ENCODE assay signal across 14 cellular contexts in genomic region chrX:49029876-49030275, GRCh38. TPM values are rescaled to one million over a fixed set of nuclear protein-coding genes. Genes with fewer than 3 reads are reported as not detected.
DNase-seq lines count a peak whose midpoint lies in the region; ATAC-seq and TF ChIP-seq lines count a peak whose summit lies in the region.
"Had no signal": no experiment of that assay in that cellular context is flagged by ENCODE, and none has a peak within 500 bp of the region (broad histone marks: within the 10 kb centered on the region; RNA-seq: fewer than 3 reads in every experiment).

No MANE protein-coding gene starts in this region.

- H3K9me3 ChIP-seq in right atrium auricular region = no peaks in the 10 kb centered on the region
- H3K9me3 ChIP-seq in transverse colon = no peaks in the 10 kb centered on the region

- TF ChIP-seq EP300 in transverse colon (IDR thresholded peaks at IDR 0.05; ENCODE audit: low read depth) = no peak

- WGBS in transverse colon (ENCODE audit: low coverage in 1 of 2), 2 donors = 82% methylated on average over 5 of the region's 6 CpGs; no CpG with 5 or more reads in 1 of the 2 donors

- no peaks in the 10 kb centered on the region for H3K27me3 Mint-ChIP-seq in stimulated activated naive CD8-positive, alpha-beta T cell treated with anti-CD3 and anti-CD28 coated beads, Interleukin-15, amount 100 ng/mL, for 72 hours
- H3K27me3 Mint-ChIP-seq in activated T-cell treated with anti-CD3 and anti-CD28 coated beads, Interleukin-2, amount 50 U/mL, for 24 hours = no peaks in the 10 kb centered on the region
- H3K27me3 Mint-ChIP-seq: activated naive CD8-positive, alpha-beta T cell had no signal

- intact Hi-C loops in left ventricle myocardium superior (cut with micrococcal nuclease) = no loop called here
- intact Hi-C loops in transverse colon (cut with DNase I; ENCODE audit: low total_unique reads) = no loop called here

- no peaks in the 10 kb centered on the region for H3K4me1 Mint-ChIP-seq in stimulated activated naive CD8-positive, alpha-beta T cell treated with anti-CD3 and anti-CD28 coated beads, Interleukin-15, amount 100 ng/mL, for 72 hours
- no peaks in the 10 kb centered on the region for H3K4me1 Mint-ChIP-seq in activated T-cell treated with anti-CD3 and anti-CD28 coated beads, Interleukin-2, amount 50 U/mL, for 24 hours (ENCODE audit: low read depth)

- H3K4me1 ChIP-seq in right atrium auricular region (no peaks in the 10 kb centered on the region), transverse colon (peaks cover 0 to 8% (median 4%) of the 10 kb centered on the region in 4 donors)

- H3K36me3 Mint-ChIP-seq in activated T-cell treated with anti-CD3 and anti-CD28 coated beads, Interleukin-2, amount 50 U/mL, for 24 hours (ENCODE audit: low read depth) = peaks cover 41% of the 10 kb centered on the region
- H3K36me3 Mint-ChIP-seq: activated naive CD8-positive, alpha-beta T cell had no signal

- TF ChIP-seq CTCF in right atrium auricular region (IDR thresholded peaks at IDR 0.05) (no peak), transverse colon (IDR thresholded peaks at IDR 0.05) (no peak)

- H3K9me3 Mint-ChIP-seq in stimulated activated naive CD8-positive, alpha-beta T cell treated with anti-CD3 and anti-CD28 coated beads, Interleukin-15, amount 100 ng/mL, for 72 hours = no peaks in the 10 kb centered on the region
- H3K9me3 Mint-ChIP-seq in activated T-cell treated with anti-CD3 and anti-CD28 coated beads, Interleukin-2, amount 50 U/mL, for 24 hours = no peaks in the 10 kb centered on the region

- DNase-seq in left ventricle myocardium superior (no peak), right atrium auricular region (ENCODE audit: low spot score) (no peak), epithelial cell of prostate (ENCODE audit: low read depth, low spot score) (peak; percentile 12), transverse colon (peak; percentile 69)
- no peak for DNase-seq in stimulated activated naive CD8-positive, alpha-beta T cell treated with anti-CD3 and anti-CD28 coated beads, Interleukin-15, amount 100 ng/mL, for 72 hours
- no peak for DNase-seq in activated T-cell treated with anti-CD3 and anti-CD28 coated beads, Interleukin-2, amount 50 U/mL, for 24 hours
- DNase-seq: DMS 273 treated with DMSO at 0.1 percent for 48 hours; Karpas-422; NCI-H2029; stimulated activated CD4-positive, alpha-beta T cell treated with anti-CD3 and anti-CD28 coated beads, Interleukin-4, amount 100 ng/mL, for 24 hours; stimulated activated naive CD4-positive, alpha-beta T cell; WERI-Rb-1 had no signal

- ATAC-seq in left ventricle myocardium superior = peak; percentile 24
- no peak for ATAC-seq in stimulated activated naive CD8-positive, alpha-beta T cell treated with anti-CD3 and anti-CD28 coated beads, Interleukin-15, amount 100 ng/mL, for 72 hours
- ATAC-seq: SK-N-SH treated with all-trans-retinoic acid at 6 μM for 48 hours had no signal

- no peak overlapping the region for H3K4me3 Mint-ChIP-seq in stimulated activated naive CD8-positive, alpha-beta T cell treated with anti-CD3 and anti-CD28 coated beads, Interleukin-15, amount 100 ng/mL, for 72 hours
- no peak overlapping the region for H3K4me3 Mint-ChIP-seq in activated T-cell treated with anti-CD3 and anti-CD28 coated beads, Interleukin-2, amount 50 U/mL, for 24 hours
- H3K4me3 Mint-ChIP-seq: activated naive CD8-positive, alpha-beta T cell had no signal

- H3K4me3 ChIP-seq in right atrium auricular region (no peak overlapping the region), transverse colon (no peak overlapping the region)

- H3K27me3 ChIP-seq in right atrium auricular region (no peaks in the 10 kb centered on the region), transverse colon (no peaks in the 10 kb centered on the region)

- in situ Hi-C loops in transverse colon (cut with MboI; ENCODE audit: low pct_ligation_motif_present in 1 of 4, low pct_unique_long_range_greater_than_20kb in 1 of 4, low sequenced_read_pairs in 3 of 4) = no loop called here

- H3K36me3 ChIP-seq in right atrium auricular region (peaks cover 42% of the 10 kb centered on the region), transverse colon (no peaks in the 10 kb centered on the region)

- H3K27ac Mint-ChIP-seq in stimulated activated naive CD8-positive, alpha-beta T cell treated with anti-CD3 and anti-CD28 coated beads, Interleukin-15, amount 100 ng/mL, for 72 hours = no peak overlapping the region
- no peak overlapping the region for H3K27ac Mint-ChIP-seq in activated T-cell treated with anti-CD3 and anti-CD28 coated beads, Interleukin-2, amount 50 U/mL, for 24 hours
- H3K27ac Mint-ChIP-seq: activated naive CD8-positive, alpha-beta T cell had no signal

- H3K27ac ChIP-seq in right atrium auricular region = no peak overlapping the region
- peak overlapping the region; percentile 42 for H3K27ac ChIP-seq in epithelial cell of prostate
- H3K27ac ChIP-seq in transverse colon = peak overlapping the region in 1 of 4 donors; percentile 0
- H3K27ac ChIP-seq: WERI-Rb-1 had no signal

- TF ChIP-seq POLR2A in transverse colon (IDR thresholded peaks at IDR 0.05) = no peak

RNA-seq across cellular contexts. Expression of gene TFE3, which starts 13.3 kb away (rescaled TPM):
- total RNA-seq in left ventricle myocardium superior (18.5 TPM), right atrium auricular region (10 to 100 TPM; 25.8 to 60.3 TPM), transverse colon (10 to 100 TPM; 31.7 to 45.6 (median 44.7) TPM)

RNA-seq across cellular contexts. Expression of gene GRIPAP1, which starts 27.8 kb away (rescaled TPM):
- total RNA-seq in left ventricle myocardium superior (18.1 TPM), right atrium auricular region (10 to 100 TPM in 1 of 2 donors, 1 to 10 TPM in 1; 9.6 to 16.0 TPM), transverse colon (100 to 1,000 TPM in 1 of 4 donors, 10 to 100 TPM in 3; 34.8 to 102 (median 52.9) TPM)

RNA-seq across cellular contexts. Expression of gene CCDC120, which starts 28.9 kb away (rescaled TPM):
- total RNA-seq in left ventricle myocardium superior = 1.7 TPM
- 1 to 10 TPM; 1.3 to 2.2 TPM for total RNA-seq in right atrium auricular region
- total RNA-seq in transverse colon = 10 to 100 TPM in 2 of 4 donors, 1 to 10 TPM in 2; 4.4 to 19.1 (median 9.9) TPM

RNA-seq across cellular contexts. Expression of gene PRAF2, which starts 43.9 kb away (rescaled TPM):
- total RNA-seq in left ventricle myocardium superior = 6.3 TPM
- 10 to 100 TPM; 11.5 to 29.7 TPM for total RNA-seq in right atrium auricular region
- 10 to 100 TPM in 2 of 4 donors, 1 to 10 TPM in 2; 3.4 to 16.8 (median 9.2) TPM for total RNA-seq in transverse colon

RNA-seq across cellular contexts. Expression of gene WDR45, which starts 49.8 kb away (rescaled TPM):
- 65.4 TPM for total RNA-seq in left ventricle myocardium superior
- 100 to 1,000 TPM in 1 of 2 donors, 10 to 100 TPM in 1; 78.3 to 117 TPM for total RNA-seq in right atrium auricular region
- 100 to 1,000 TPM in 2 of 4 donors, 10 to 100 TPM in 2; 73.5 to 205 (median 117) TPM for total RNA-seq in transverse colon

Comparison
In these comparisons a context has a peak if more than half of its experiments do, and no peak if none do; other contexts are left out.
1. DNase-seq: peak in epithelial cell of prostate (single experiment) and transverse colon (single experiment); none in left ventricle myocardium superior (single experiment), right atrium auricular region (single experiment), stimulated activated naive CD8-positive, alpha-beta T cell treated with anti-CD3 and anti-CD28 coated beads, Interleukin-15, amount 100 ng/mL, for 72 hours (0 of 2) and activated T-cell treated with anti-CD3 and anti-CD28 coated beads, Interleukin-2, amount 50 U/mL, for 24 hours (single experiment).